Comparison of ENCODE assay signal across 9 cellular contexts in genomic region chr1:111621050-111621449, GRCh38. TPM values are rescaled to one million over a fixed set of nuclear protein-coding genes. Genes with fewer than 3 reads are reported as not detected.
DNase-seq lines count a peak whose midpoint lies in the region; ATAC-seq, FAIRE-seq and TF ChIP-seq lines count a peak whose summit lies in the region.
"Had no signal": no experiment of that assay in that cellular context is flagged by ENCODE, and none has a peak within 500 bp of the region (broad histone marks: within the 10 kb centered on the region; RNA-seq: fewer than 3 reads in every experiment).

No MANE protein-coding gene starts in this region.

- H3K4me1 Mint-ChIP-seq in activated T-cell treated with anti-CD3 and anti-CD28 coated beads, Interleukin-2, amount 50 U/mL, for 72 hours (ENCODE audit: low read depth) = peaks cover 79% of the 10 kb centered on the region
- H3K4me1 Mint-ChIP-seq in WTC11 (peaks cover 25% of the 10 kb centered on the region), immature natural killer cell (peaks cover 81 to 88% of the 10 kb centered on the region in 2 donors)

- peak overlapping the region; percentile 81 for H3K4me3 ChIP-seq in thoracic aorta

- no peaks in the 10 kb centered on the region for H3K36me3 ChIP-seq in thoracic aorta

- CTCF ChIA-PET in WTC11 (lab: Charles Lee) = interaction anchor here (3.9 kb wide), 1 partner anchor 113 kb away, joined by 42 read pairs; no protein-coding TSS in a partner anchor

- H3K9me3 ChIP-seq in thoracic aorta = no peaks in the 10 kb centered on the region

- peaks cover 17 to 23% of the 10 kb centered on the region in 2 donors for H3K36me3 Mint-ChIP-seq in activated T-cell treated with anti-CD3 and anti-CD28 coated beads, Interleukin-2, amount 50 U/mL, for 72 hours (ENCODE audit: insufficient read depth in 2 of 2)
- no peaks in the 10 kb centered on the region for H3K36me3 Mint-ChIP-seq in WTC11
- H3K36me3 Mint-ChIP-seq in immature natural killer cell = no peaks in the 10 kb centered on the region

- ATAC-seq in activated T-cell treated with anti-CD3 and anti-CD28 coated beads, Interleukin-2, amount 50 U/mL, for 72 hours (replicated peaks in 1 of 2) = no peak
- ATAC-seq in WTC11 (no peak), thoracic aorta (ENCODE audit: insufficient number of reproducible peaks, low FRiP score, low read depth) (no peak)

- H3K27ac ChIP-seq in thoracic aorta = peak overlapping the region; percentile 82 to 92

- peak overlapping the region; percentile 55 for H3K27ac Mint-ChIP-seq in activated T-cell treated with anti-CD3 and anti-CD28 coated beads, Interleukin-2, amount 50 U/mL, for 72 hours
- H3K27ac Mint-ChIP-seq in WTC11 (no peak overlapping the region), immature natural killer cell (peak overlapping the region; percentile 83 to 99 (median 96))

- no peak for DNase-seq in activated T-cell treated with anti-CD3 and anti-CD28 coated beads, Interleukin-2, amount 50 U/mL, for 72 hours
- DNase-seq in activated T-cell treated with anti-CD3 and anti-CD28 coated beads, Interleukin-2, amount 50 U/mL, for 1 hour = no peak
- no peak for DNase-seq in WTC11 (ENCODE audit: low spot score)
- peak in 2 of 3 donors; percentile 15 to 30 for DNase-seq in immature natural killer cell
- DNase-seq in thoracic aorta (ENCODE audit: low spot score) = no peak
- DNase-seq in D721Med (ENCODE audit: insufficient read length, low spot score) = no peak
- no peak for DNase-seq in T1000 (lab: John Stamatoyannopoulos, UW)
- no peak for DNase-seq in NCI-H146 treated with DMSO at 0.1 percent for 48 hours (lab: John Stamatoyannopoulos, UW; ENCODE audit: unreplicated experiment)

- peaks cover 44 to 59% of the 10 kb centered on the region in 2 donors for H3K4me1 ChIP-seq in thoracic aorta (ENCODE audit: control insufficient read depth in 1 of 2, low read depth in 2 of 2)

- no peaks in the 10 kb centered on the region for H3K9me3 Mint-ChIP-seq in activated T-cell treated with anti-CD3 and anti-CD28 coated beads, Interleukin-2, amount 50 U/mL, for 72 hours
- H3K9me3 Mint-ChIP-seq in WTC11 (no peaks in the 10 kb centered on the region), immature natural killer cell (no peaks in the 10 kb centered on the region)

- H3K27me3 ChIP-seq in thoracic aorta (replicated peaks; ENCODE audit: insufficient read depth) = no peaks in the 10 kb centered on the region

- no peak for FAIRE-seq in D721Med (lab: Jason Lieb, UNC)
- FAIRE-seq: G401.6 had no signal

- H3K27me3 Mint-ChIP-seq in activated T-cell treated with anti-CD3 and anti-CD28 coated beads, Interleukin-2, amount 50 U/mL, for 72 hours (ENCODE audit: low read depth) = no peaks in the 10 kb centered on the region
- H3K27me3 Mint-ChIP-seq in WTC11 (ENCODE audit: low read depth) (no peaks in the 10 kb centered on the region; the same call in 1 of the 2 replicates), immature natural killer cell (ENCODE audit: low read depth in 3 of 3) (peaks cover 0 to 3% (median 0%) of the 10 kb centered on the region in 3 donors)

- H3K4me3 Mint-ChIP-seq in activated T-cell treated with anti-CD3 and anti-CD28 coated beads, Interleukin-2, amount 50 U/mL, for 72 hours = peak overlapping the region; percentile 96 to 99
- H3K4me3 Mint-ChIP-seq in WTC11 (peak overlapping the region; percentile 76), immature natural killer cell (peak overlapping the region; percentile 92 to 97 (median 96))

- POLR2A ChIA-PET in WTC11 (lab: Charles Lee) = interaction anchor here (0.9 kb wide), 1 partner anchor 172 kb away, joined by 3 read pairs; the partner anchor contains the start of genes ATP5PB and WDR77

- TF ChIP-seq CTCF in WTC11 (IDR thresholded peaks at IDR 0.05) = no peak
- no peak for TF ChIP-seq CTCF in thoracic aorta (IDR thresholded peaks at IDR 0.05)
- TF ChIP-seq CTCF in D721Med (IDR thresholded peaks at IDR 0.05; ENCODE audit: insufficient read depth, missing control alignments) = no peak

TF ChIP-seq in WTC11, 78 proteins besides CTCF, POLR2A, EP300 and RAD21:
- TF ChIP-seq ETV6 (CRISPR knock-in tag; IDR thresholded peaks at IDR 0.05) (no peak), ATF6 (CRISPR knock-in tag; IDR thresholded peaks at IDR 0.05) (no peak), ZNF512 (CRISPR knock-in tag; IDR thresholded peaks at IDR 0.05; ENCODE audit: borderline replicate concordance) (no peak), SP1 (CRISPR knock-in tag; conservative IDR thresholded peaks at IDR 0.05) (no peak), E2F4 (CRISPR knock-in tag; IDR thresholded peaks at IDR 0.05; ENCODE audit: borderline replicate concordance, low read depth) (no peak), IRF2 (CRISPR knock-in tag; IDR thresholded peaks at IDR 0.05; ENCODE audit: borderline replicate concordance, low read depth) (no peak), OVOL2 (CRISPR knock-in tag; IDR thresholded peaks at IDR 0.05; ENCODE audit: borderline replicate concordance) (no peak), MYBL2 (CRISPR knock-in tag; IDR thresholded peaks at IDR 0.05) (no peak), ARID4B (CRISPR knock-in tag; IDR thresholded peaks at IDR 0.05; ENCODE audit: borderline replicate concordance) (no peak), ZNF416 (CRISPR knock-in tag; IDR thresholded peaks at IDR 0.05) (no peak)

RNA-seq across cellular contexts. Expression of gene RAP1A, which starts 1.5 kb away (rescaled TPM):
- total RNA-seq in activated T-cell treated with anti-CD3 and anti-CD28 coated beads, Interleukin-2, amount 50 U/mL, for 72 hours = 100 to 1,000 TPM; 216 TPM
- total RNA-seq in WTC11 (2021) (25.4 to 28.3 TPM (median 27.4 TPM) in 3 replicates), thoracic aorta (10 to 100 TPM; 67.4 to 75.0 TPM)
- 10 to 100 TPM; 45.6 to 67.3 (median 61.1) TPM for polyA plus RNA-seq in immature natural killer cell

Comparison
In these comparisons a context has a peak if more than half of its experiments do, and no peak if none do; other contexts are left out.
1. DNase-seq: peak in immature natural killer cell (2 of 3); none in activated T-cell treated with anti-CD3 and anti-CD28 coated beads, Interleukin-2, amount 50 U/mL, for 72 hours (0 of 2), activated T-cell treated with anti-CD3 and anti-CD28 coated beads, Interleukin-2, amount 50 U/mL, for 1 hour (single experiment), WTC11 (single experiment), thoracic aorta (single experiment), D721Med (single experiment), T1000 (single experiment) and NCI-H146 treated with DMSO at 0.1 percent for 48 hours (single experiment).
2. Peak in every context shown above with its lines, with median percentiles within 50 percentile points of each other: H3K4me3 Mint-ChIP-seq.